9 cellular contexts compared by ENCODE assay signal in genomic region chr11:71342951-71343827, GRCh38.
A peak's percentile ranks its signal among the peaks of the same experiment; 100 is the strongest.
DNase-seq lines count a peak whose midpoint lies in the region; ATAC-seq and TF ChIP-seq lines count a peak whose summit lies in the region.
"Had no signal": no experiment of that assay in that cellular context is flagged by ENCODE, and none has a peak within 500 bp of the region (broad histone marks: within the 10 kb centered on the region; RNA-seq: fewer than 3 reads in every experiment).

No MANE protein-coding gene starts in this region.

- WGBS in neuronal stem cell (ENCODE audit: extremely low coverage in 2 of 2, insufficient read length in 2 of 2, insufficient replicate concordance in 1 of 2), 2 donors, result no CpG with 5 or more reads among the region's 20 CpGs

- no peaks in the 10 kb centered on the region for H3K79me1 ChIP-seq in neuronal stem cell (ENCODE audit: low read depth, low read length)

- intact Hi-C loops in natural killer cell (cut with micrococcal nuclease), result no loop called here

- H3K36me3 ChIP-seq in neuronal stem cell (replicated peaks in 1 of 2; ENCODE audit: control insufficient read depth in 2 of 2, insufficient read depth in 2 of 2, low read length in 2 of 2), result no peaks in the 10 kb centered on the region

- H3K18ac ChIP-seq in neuronal stem cell (ENCODE audit: low read length), result peak overlapping the region; percentile 72

- H3K27ac Mint-ChIP-seq in natural killer cell treated with Interleukin-12 subunit alpha and Interleukin-12 subunit beta and Interleukin-15 and Interleukin-18, amount 100 ng/mL, for 72 hours, result no peak overlapping the region
- no peak overlapping the region for H3K27ac Mint-ChIP-seq in natural killer cell
- H3K27ac Mint-ChIP-seq: stimulated activated naive CD8-positive, alpha-beta T cell treated with anti-CD3 and anti-CD28 coated beads, Interleukin-15, Interleukin-2, amounts not matched to agents 100 ng/mL and 50 ng/mL, for 24 hours had no signal

- H2AK5ac ChIP-seq in neuronal stem cell (ENCODE audit: low read depth, low read length), result peak overlapping the region; percentile 49

- no peak overlapping the region for H3K4me3 ChIP-seq in choroid plexus epithelial cell (ENCODE audit: low read depth, low read length)
- H3K4me3 ChIP-seq in neuronal stem cell (ENCODE audit: low read length in 2 of 2), result no peak overlapping the region

- H3K27me3 Mint-ChIP-seq in natural killer cell treated with Interleukin-12 subunit alpha and Interleukin-12 subunit beta and Interleukin-15 and Interleukin-18, amount 100 ng/mL, for 72 hours, result peaks cover 24 to 38% of the 10 kb centered on the region in 2 donors
- H3K27me3 Mint-ChIP-seq in natural killer cell (ENCODE audit: low read depth in 2 of 2), result peaks cover 16 to 20% of the 10 kb centered on the region in 2 donors

- H3K4me1 Mint-ChIP-seq in natural killer cell treated with Interleukin-12 subunit alpha and Interleukin-12 subunit beta and Interleukin-15 and Interleukin-18, amount 100 ng/mL, for 72 hours (ENCODE audit: low read depth in 2 of 2), result no peaks in the 10 kb centered on the region
- H3K4me1 Mint-ChIP-seq in natural killer cell, result no peaks in the 10 kb centered on the region

- peaks cover 0 to 28% (median 0%) of the 10 kb centered on the region in 3 experiments for H3K27me3 ChIP-seq in neuronal stem cell (ENCODE audit: control insufficient read depth in 3 of 3, insufficient read depth in 3 of 3, low read depth in 1 of 3, low read length in 3 of 3)

- no peak overlapping the region for H3K4me3 Mint-ChIP-seq in natural killer cell treated with Interleukin-12 subunit alpha and Interleukin-12 subunit beta and Interleukin-15 and Interleukin-18, amount 100 ng/mL, for 72 hours
- H3K4me3 Mint-ChIP-seq in natural killer cell, result no peak overlapping the region
- H3K4me3 Mint-ChIP-seq: stimulated activated naive CD8-positive, alpha-beta T cell treated with anti-CD3 and anti-CD28 coated beads, Interleukin-15, Interleukin-2, amounts not matched to agents 100 ng/mL and 50 ng/mL, for 24 hours had no signal

- no peaks in the 10 kb centered on the region for H3K9me3 Mint-ChIP-seq in natural killer cell treated with Interleukin-12 subunit alpha and Interleukin-12 subunit beta and Interleukin-15 and Interleukin-18, amount 100 ng/mL, for 72 hours
- H3K9me3 Mint-ChIP-seq in natural killer cell, result no peaks in the 10 kb centered on the region
- H3K9me3 Mint-ChIP-seq: stimulated activated naive CD8-positive, alpha-beta T cell treated with anti-CD3 and anti-CD28 coated beads, Interleukin-15, Interleukin-2, amounts not matched to agents 100 ng/mL and 50 ng/mL, for 24 hours had no signal

- no peak overlapping the region for H4K8ac ChIP-seq in neuronal stem cell (ENCODE audit: low read depth, low read length)

- H3K14ac ChIP-seq in neuronal stem cell (ENCODE audit: low read length), result no peak overlapping the region

- peak; percentile 53 for DNase-seq in natural killer cell treated with Interleukin-12 subunit alpha and Interleukin-12 subunit beta and Interleukin-15 and Interleukin-18, amount 100 ng/mL, for 72 hours (ENCODE audit: low spot score)
- DNase-seq in natural killer cell (no peak), NCI-H526 (lab: John Stamatoyannopoulos, UW) (peak; percentile 56 to 78), choroid plexus epithelial cell (ENCODE audit: low read depth) (peak; percentile 23), neuronal stem cell (ENCODE audit: low spot score) (peak; percentile 44), NK-92 (lab: John Stamatoyannopoulos, UW; ENCODE audit: unreplicated experiment) (no peak), putamen (ENCODE audit: low spot score) (no peak)

- no peak overlapping the region for H3K4me2 ChIP-seq in neuronal stem cell (ENCODE audit: insufficient read depth, low read length, poor library complexity, severe bottlenecking)

- peak overlapping the region; percentile 25 for H3K9ac ChIP-seq in neuronal stem cell (ENCODE audit: low read depth, low read length, poor library complexity)

- ATAC-seq in natural killer cell treated with Interleukin-12 subunit alpha and Interleukin-12 subunit beta and Interleukin-15 and Interleukin-18, amount 100 ng/mL, for 72 hours, result no peak
- ATAC-seq in natural killer cell (no peak), HG03354 (IDR thresholded peaks at IDR 0.05; ENCODE audit: poor library complexity, severe bottlenecking, unreplicated experiment) (no peak)

- H3K4me1 ChIP-seq in neuronal stem cell (ENCODE audit: control insufficient read depth in 2 of 2, insufficient read depth in 1 of 2, low read depth in 1 of 2, low read length in 2 of 2), result peaks cover 0 to 1% of the 10 kb centered on the region in 2 donors

- H3K9me3 ChIP-seq in neuronal stem cell (replicated peaks in 1 of 2; ENCODE audit: control insufficient read depth in 2 of 2, insufficient read depth in 1 of 2, low read depth in 1 of 2, low read length in 2 of 2), result no peaks in the 10 kb centered on the region

- H4K91ac ChIP-seq in neuronal stem cell (ENCODE audit: low read depth, low read length, poor library complexity), result no peak overlapping the region

- no peak for TF ChIP-seq CTCF in natural killer cell (IDR thresholded peaks at IDR 0.05)
- TF ChIP-seq CTCF in choroid plexus epithelial cell (conservative IDR thresholded peaks at IDR 0.05; ENCODE audit: low read depth, low read length), result peak; percentile 66

- H2BK120ac ChIP-seq in neuronal stem cell (ENCODE audit: low read depth, low read length), result peak overlapping the region; percentile 29

- no peak overlapping the region for H3K4ac ChIP-seq in neuronal stem cell (ENCODE audit: low read length)

- no peaks in the 10 kb centered on the region for H3K36me3 Mint-ChIP-seq in natural killer cell treated with Interleukin-12 subunit alpha and Interleukin-12 subunit beta and Interleukin-15 and Interleukin-18, amount 100 ng/mL, for 72 hours
- H3K36me3 Mint-ChIP-seq in natural killer cell, result no peaks in the 10 kb centered on the region

- H2AFZ ChIP-seq in neuronal stem cell (ENCODE audit: low read length), result no peak overlapping the region

- no peak overlapping the region for H3K27ac ChIP-seq in neuronal stem cell (replicated peaks; ENCODE audit: low read length)

- H3K23ac ChIP-seq in neuronal stem cell (ENCODE audit: low read depth, low read length, poor library complexity), result no peak overlapping the region

- no peak overlapping the region for H2BK5ac ChIP-seq in neuronal stem cell (ENCODE audit: low read length)

- H2BK15ac ChIP-seq in neuronal stem cell (ENCODE audit: low read length), result peak overlapping the region; percentile 43

- no peak overlapping the region for H2BK12ac ChIP-seq in neuronal stem cell (ENCODE audit: low read length)

Comparison
In these comparisons a context has a peak if more than half of its experiments do, and no peak if none do; other contexts are left out.
1. DNase-seq: peak in natural killer cell treated with Interleukin-12 subunit alpha and Interleukin-12 subunit beta and Interleukin-15 and Interleukin-18, amount 100 ng/mL, for 72 hours (single experiment), NCI-H526 (2 of 2), choroid plexus epithelial cell (single experiment) and neuronal stem cell (single experiment); none in natural killer cell (single experiment), NK-92 (single experiment) and putamen (single experiment).